Comparison of ENCODE assay signal across 8 cellular contexts in genomic region chr19:34345934-34346333, GRCh38. TPM values are rescaled to one million over a fixed set of nuclear protein-coding genes. Genes with fewer than 3 reads are reported as not detected.
DNase-seq lines count a peak whose midpoint lies in the region; ATAC-seq and TF ChIP-seq lines count a peak whose summit lies in the region.

No MANE protein-coding gene starts in this region.

- peak; percentile 88 for DNase-seq in AG08396 (ENCODE audit: low spot score)
- DNase-seq in GM20000 (ENCODE audit: low spot score) = peak; percentile 82
- peak; percentile 37 to 83 for DNase-seq in NCI-H446 (lab: John Stamatoyannopoulos, UW)
- DNase-seq in activated CD4-positive, alpha-beta T cell treated with anti-CD3 and anti-CD28 coated beads, Interleukin-2, amount 50 U/mL, for 1 hour = peak; percentile 70
- peak; percentile 87 for DNase-seq in dermis blood vessel endothelial cell
- peak; percentile 88 for DNase-seq in medulla oblongata (ENCODE audit: extremely low spot score)
- peak; percentile 56 for DNase-seq in stimulated activated CD8-positive, alpha-beta memory T cell treated with anti-CD3 and anti-CD28 coated beads, Interleukin-4, amount 100 ng/mL, for 24 hours (ENCODE audit: low read depth)

- peak; percentile 64 for TF ChIP-seq CTCF in GM20000 (IDR thresholded peaks at IDR 0.05; ENCODE audit: extremely low read depth, missing control alignments)

- no peak for ATAC-seq in HG02938 (IDR thresholded peaks at IDR 0.05; ENCODE audit: unreplicated experiment)

RNA-seq across cellular contexts. Expression of gene GPI, which starts 19.1 kb away (rescaled TPM):
- 128 and 344 TPM in 2 replicates for total RNA-seq in dermis blood vessel endothelial cell

RNA-seq across cellular contexts. Expression of gene PDCD2L, which starts 58.3 kb away (rescaled TPM):
- 15.9 and 20.4 TPM in 2 replicates for total RNA-seq in dermis blood vessel endothelial cell
